Comparison of ENCODE assay signal across 1 cellular context in the genomic region with DNA sequence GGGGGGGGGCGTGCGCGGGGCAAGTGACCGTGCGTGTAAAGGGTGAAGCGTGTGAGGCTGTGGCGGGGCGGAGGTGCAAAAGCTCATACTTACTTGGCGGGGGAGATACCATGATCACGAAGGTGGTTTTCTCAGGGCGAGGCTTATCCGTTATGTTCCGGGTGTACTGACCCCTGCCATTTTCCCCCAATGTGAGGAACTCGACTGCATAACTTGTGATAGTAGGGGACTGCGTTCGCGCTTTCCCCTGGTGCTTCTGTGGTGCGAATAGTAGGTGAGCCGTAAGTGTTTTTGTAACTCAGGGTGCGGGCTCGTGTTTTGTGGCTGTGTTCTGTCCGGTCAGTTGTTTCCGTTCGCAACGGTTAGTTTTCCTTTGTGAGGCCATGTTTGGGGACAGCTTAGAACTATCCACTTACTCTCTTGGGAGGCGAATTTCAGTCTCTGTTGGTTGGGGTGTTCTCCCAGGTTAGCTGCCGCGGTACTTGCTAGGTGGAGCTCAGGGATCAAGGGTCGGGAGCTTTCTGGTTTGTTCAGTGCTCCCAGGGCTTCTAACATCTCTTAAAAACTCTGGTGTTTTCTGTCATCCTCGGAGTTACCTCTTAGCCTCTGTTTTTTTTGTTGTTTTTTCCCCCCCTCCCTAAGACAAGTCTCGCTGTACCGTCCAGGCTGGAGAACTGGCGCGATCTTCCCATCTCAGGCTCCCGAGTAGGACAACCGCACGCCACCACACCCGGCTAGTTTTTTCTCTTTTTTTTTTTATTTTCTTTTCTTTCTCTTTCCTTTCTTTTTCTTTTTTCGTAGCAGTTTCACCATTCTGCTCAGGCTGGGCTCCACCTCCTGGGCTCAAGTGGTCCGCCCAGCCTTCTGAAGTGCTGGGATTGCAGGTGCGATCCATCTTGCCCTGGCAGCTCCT.
TF ChIP-seq lines count a peak whose summit lies in the region.

No MANE protein-coding gene starts in this region.

TF ChIP-seq in HCT116, 20 proteins besides CTCF, POLR2A, EP300 and RAD21 (continued from another document):
- TF ChIP-seq, protein P1, sequence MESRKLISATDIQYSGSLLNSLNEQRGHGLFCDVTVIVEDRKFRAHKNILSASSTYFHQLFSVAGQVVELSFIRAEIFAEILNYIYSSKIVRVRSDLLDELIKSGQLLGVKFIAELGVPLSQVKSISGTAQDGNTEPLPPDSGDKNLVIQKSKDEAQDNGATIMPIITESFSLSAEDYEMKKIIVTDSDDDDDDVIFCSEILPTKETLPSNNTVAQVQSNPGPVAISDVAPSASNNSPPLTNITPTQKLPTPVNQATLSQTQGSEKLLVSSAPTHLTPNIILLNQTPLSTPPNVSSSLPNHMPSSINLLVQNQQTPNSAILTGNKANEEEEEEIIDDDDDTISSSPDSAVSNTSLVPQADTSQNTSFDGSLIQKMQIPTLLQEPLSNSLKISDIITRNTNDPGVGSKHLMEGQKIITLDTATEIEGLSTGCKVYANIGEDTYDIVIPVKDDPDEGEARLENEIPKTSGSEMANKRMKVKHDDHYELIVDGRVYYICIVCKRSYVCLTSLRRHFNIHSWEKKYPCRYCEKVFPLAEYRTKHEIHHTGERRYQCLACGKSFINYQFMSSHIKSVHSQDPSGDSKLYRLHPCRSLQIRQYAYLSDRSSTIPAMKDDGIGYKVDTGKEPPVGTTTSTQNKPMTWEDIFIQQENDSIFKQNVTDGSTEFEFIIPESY (IDR thresholded peaks at IDR 0.05; ENCODE audit: extremely low read depth, insufficient replicate concordance, low read length) = peak; percentile 89
- peak; percentile 71 for TF ChIP-seq SP1 (IDR thresholded peaks at IDR 0.05; ENCODE audit: low read depth)
- peak; percentile 99 for TF ChIP-seq SIN3A (IDR thresholded peaks at IDR 0.05; ENCODE audit: low read depth)
- TF ChIP-seq FOSL1 (IDR thresholded peaks at IDR 0.05; ENCODE audit: low read depth) = peak; percentile 30; the same call in 1 of the 2 replicates
- TF ChIP-seq POLR2AphosphoS5 (IDR thresholded peaks at IDR 0.05; ENCODE audit: low read depth, low read length) = peak; percentile 98
- peak; percentile 78 for TF ChIP-seq JUND (IDR thresholded peaks at IDR 0.05)
- TF ChIP-seq, protein P2, sequence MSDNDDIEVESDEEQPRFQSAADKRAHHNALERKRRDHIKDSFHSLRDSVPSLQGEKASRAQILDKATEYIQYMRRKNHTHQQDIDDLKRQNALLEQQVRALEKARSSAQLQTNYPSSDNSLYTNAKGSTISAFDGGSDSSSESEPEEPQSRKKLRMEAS (IDR thresholded peaks at IDR 0.05) = peak; percentile 66
- TF ChIP-seq EGR1 (IDR thresholded peaks at IDR 0.05; ENCODE audit: low read depth) = peak; percentile 32; the same call in 1 of the 2 replicates
TF ChIP-seq in HCT116: peak in this region for 13; not testable (repeated sequence) for 7.
